Comparison of ENCODE assay signal across 8 cellular contexts in the genomic region with DNA sequence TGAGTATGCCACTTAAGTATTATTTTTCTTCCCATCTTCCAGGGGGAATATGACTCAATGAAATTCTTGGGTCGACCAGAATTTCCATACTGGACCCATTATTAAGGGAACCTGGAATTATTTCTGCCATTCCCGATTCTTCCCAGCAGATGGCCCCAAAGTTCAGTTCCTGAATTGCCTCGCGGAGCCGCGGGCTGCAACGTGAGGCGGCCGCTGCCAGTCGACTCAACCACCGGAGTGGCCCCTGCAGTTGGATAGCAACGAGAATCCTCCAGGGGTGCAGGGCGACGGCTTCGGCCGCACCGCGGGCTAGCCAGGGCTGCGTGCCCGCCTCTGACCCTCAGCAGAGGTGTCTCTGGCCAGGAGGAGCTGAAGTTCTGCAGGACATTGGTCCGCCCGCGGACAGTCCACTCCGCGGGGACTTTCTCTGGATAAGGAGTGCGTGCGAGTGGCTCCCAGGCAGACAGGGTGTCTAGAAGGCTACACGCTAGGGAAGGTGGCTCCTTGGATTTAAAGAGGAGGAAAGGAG. TPM values are rescaled to one million over a fixed set of nuclear protein-coding genes. Genes with fewer than 3 reads are reported as not detected.
DNase-seq lines count a peak whose midpoint lies in the region; ATAC-seq and TF ChIP-seq lines count a peak whose summit lies in the region.

No MANE protein-coding gene starts in this region.

- H3K4me2 ChIP-seq in MM.1S (ENCODE audit: low read depth, low read length) (peak overlapping the region; percentile 79; the same call in 1 of the 2 replicates), SU-DHL-6 (ENCODE audit: low read depth, low read length, poor library complexity, severe bottlenecking) (peak overlapping the region; percentile 42)

- peak; percentile 49 for ATAC-seq in activated naive CD8-positive, alpha-beta T cell treated with anti-CD3 and anti-CD28 coated beads, Interleukin-2, amount 10 ng/mL, durations not matched to agents 7 days and 5 days (ENCODE audit: low read depth)

- H3K27me3 ChIP-seq in MM.1S (replicated peaks; ENCODE audit: insufficient read depth, low read length) = no peaks in the 10 kb centered on the region
- H3K27me3 ChIP-seq in SU-DHL-6 (ENCODE audit: low read length) = no peaks in the 10 kb centered on the region
- H3K27me3 ChIP-seq in ovary = no peaks in the 10 kb centered on the region
- H3K27me3 ChIP-seq in thyroid gland = no peaks in the 10 kb centered on the region

- H3K9me3 ChIP-seq in MM.1S (replicated peaks; ENCODE audit: insufficient read depth, low read length) = no peaks in the 10 kb centered on the region
- no peaks in the 10 kb centered on the region for H3K9me3 ChIP-seq in SU-DHL-6 (ENCODE audit: insufficient read depth, low read length)
- H3K9me3 ChIP-seq in ovary = no peaks in the 10 kb centered on the region
- H3K9me3 ChIP-seq in thyroid gland = no peaks in the 10 kb centered on the region

- no peak overlapping the region for H3K27ac ChIP-seq in MM.1S (ENCODE audit: low read length)
- no peak overlapping the region for H3K27ac ChIP-seq in SU-DHL-6 (ENCODE audit: low read depth, low read length)
- no peak overlapping the region for H3K27ac ChIP-seq in ovary
- peak overlapping the region; percentile 93 to 95 (median 94) for H3K27ac ChIP-seq in thyroid gland

- H3K79me2 ChIP-seq in MM.1S (ENCODE audit: low read length) (no peaks in the 10 kb centered on the region), SU-DHL-6 (ENCODE audit: insufficient read depth, low read length) (no peaks in the 10 kb centered on the region)

- H3K4me1 Mint-ChIP-seq in activated naive CD8-positive, alpha-beta T cell treated with anti-CD3 and anti-CD28 coated beads, Interleukin-2, amount 10 ng/mL, durations not matched to agents 7 days and 5 days = peaks cover 32% of the 10 kb centered on the region

- 0 to 1% (median 0%) methylated on average over 28 of the region's 28 CpGs for WGBS in ovary, 3 donors
- WGBS in thyroid gland, 2 donors = 0 to 1% methylated on average over 6 to 19 of the region's 28 CpGs

- peak; percentile 59 for TF ChIP-seq CTCF in MM.1S (IDR thresholded peaks at IDR 0.05; ENCODE audit: low read length)
- peak; percentile 76 for TF ChIP-seq CTCF in SU-DHL-6 (IDR thresholded peaks at IDR 0.05; ENCODE audit: insufficient read depth, low read length, poor library complexity, severe bottlenecking)
- peak; percentile 56 to 76 (median 61) for TF ChIP-seq CTCF in ovary (IDR thresholded peaks at IDR 0.05)
- TF ChIP-seq CTCF in thyroid gland (IDR thresholded peaks at IDR 0.05) = peak; percentile 60 to 93 (median 86)

- H3K4me3 Mint-ChIP-seq in activated naive CD8-positive, alpha-beta T cell treated with anti-CD3 and anti-CD28 coated beads, Interleukin-2, amount 10 ng/mL, durations not matched to agents 7 days and 5 days = peak overlapping the region; percentile 85

- H3K9me3 Mint-ChIP-seq in activated naive CD8-positive, alpha-beta T cell treated with anti-CD3 and anti-CD28 coated beads, Interleukin-2, amount 10 ng/mL, durations not matched to agents 7 days and 5 days = no peaks in the 10 kb centered on the region

- H2AFZ ChIP-seq in MM.1S (ENCODE audit: low read length) (peak overlapping the region; percentile 80; the same call in 1 of the 2 replicates), SU-DHL-6 (ENCODE audit: low read depth, low read length, severe bottlenecking) (no peak overlapping the region)

- H3K4me1 ChIP-seq in MM.1S (ENCODE audit: low read length) = peaks cover 41% of the 10 kb centered on the region
- H3K4me1 ChIP-seq in ovary (ENCODE audit: insufficient read depth) = no peaks in the 10 kb centered on the region
- no peaks in the 10 kb centered on the region for H3K4me1 ChIP-seq in thyroid gland

- DNase-seq in SKM-1 treated with dmso at 0.1 percent for 144 hours (lab: John Stamatoyannopoulos, UW; ENCODE audit: unreplicated experiment) (peak; percentile 29), SKM-1 (lab: John Stamatoyannopoulos, UW; ENCODE audit: unreplicated experiment) (no peak), MM.1S (peak; percentile 59), cardiac septum (ENCODE audit: low spot score) (peak; percentile 91), ovary (peak; percentile 62 to 79 (median 73)), thyroid gland (peak; percentile 90 to 91)
- DNase-seq in activated naive CD8-positive, alpha-beta T cell treated with anti-CD3 and anti-CD28 coated beads, Interleukin-2, amount 10 ng/mL, durations not matched to agents 7 days and 5 days = peak; percentile 71

- intact Hi-C loops in cardiac septum (cut with DNase I) = loop anchor here (1.0 to 10.0 kb wide), 2 partner anchors 32 to 220 kb away; no protein-coding TSS in a partner anchor
- intact Hi-C loops in ovary (cut with DNase I) = loop anchor here in 2 of 4 donors (1.0 to 10.0 kb wide), 3 partner anchors 33 to 510 kb away; no protein-coding TSS in a partner anchor
- intact Hi-C loops in thyroid gland (cut with DNase I) = loop anchor here (5.0 kb wide), 1 partner anchor 212 kb away; no protein-coding TSS in a partner anchor

- H3K9me2 ChIP-seq in MM.1S (replicated peaks; ENCODE audit: insufficient read depth, low read length) (no peaks in the 10 kb centered on the region), SU-DHL-6 (replicated peaks; ENCODE audit: insufficient read depth, low read length) (no peaks in the 10 kb centered on the region)

- no peaks in the 10 kb centered on the region for H4K20me1 ChIP-seq in MM.1S (ENCODE audit: insufficient read depth, low read length)
- H4K20me1 ChIP-seq in SU-DHL-6 (ENCODE audit: low read depth, low read length) = no peaks in the 10 kb centered on the region

- H3K36me3 Mint-ChIP-seq in activated naive CD8-positive, alpha-beta T cell treated with anti-CD3 and anti-CD28 coated beads, Interleukin-2, amount 10 ng/mL, durations not matched to agents 7 days and 5 days = peaks cover 6% of the 10 kb centered on the region

- TF ChIP-seq POLR2A in ovary (IDR thresholded peaks at IDR 0.05) (no peak), thyroid gland (IDR thresholded peaks at IDR 0.05) (peak in 1 of 2 donors; percentile 80)

- H3K27me3 Mint-ChIP-seq in activated naive CD8-positive, alpha-beta T cell treated with anti-CD3 and anti-CD28 coated beads, Interleukin-2, amount 10 ng/mL, durations not matched to agents 7 days and 5 days = peaks cover 50% of the 10 kb centered on the region

- H3K4me3 ChIP-seq in MM.1S (ENCODE audit: low read length) (peak overlapping the region; percentile 62), SU-DHL-6 (ENCODE audit: insufficient read depth, low read length, poor library complexity, severe bottlenecking) (no peak overlapping the region), ovary (peak overlapping the region; percentile 38), thyroid gland (replicated peaks in 1 of 3) (peak overlapping the region; percentile 26 to 65 (median 36))

- peak overlapping the region; percentile 65 for H3K27ac Mint-ChIP-seq in activated naive CD8-positive, alpha-beta T cell treated with anti-CD3 and anti-CD28 coated beads, Interleukin-2, amount 10 ng/mL, durations not matched to agents 7 days and 5 days

- POLR2A ChIA-PET in activated naive CD8-positive, alpha-beta T cell treated with anti-CD3 and anti-CD28 coated beads, Interleukin-2, amount 10 ng/mL, durations not matched to agents 7 days and 5 days (lab: Charles Lee) = interaction anchor here (1.1 kb wide), 1 partner anchor 264 kb away, joined by 3 read pairs; no protein-coding TSS in a partner anchor

- TF ChIP-seq EP300 in ovary (IDR thresholded peaks at IDR 0.05) = no peak

- H3F3A ChIP-seq in MM.1S (ENCODE audit: insufficient read depth, low read length) (peaks cover 10% of the 10 kb centered on the region), SU-DHL-6 (ENCODE audit: insufficient read depth) (peaks cover 4% of the 10 kb centered on the region; the same call in 1 of the 2 replicates)

- H3K9ac ChIP-seq in MM.1S (ENCODE audit: low read length) (peak overlapping the region; percentile 60), SU-DHL-6 (ENCODE audit: low read length) (no peak overlapping the region)

- H3K36me3 ChIP-seq in MM.1S (replicated peaks; ENCODE audit: insufficient read depth, low read length) (no peaks in the 10 kb centered on the region), SU-DHL-6 (ENCODE audit: low read length) (no peaks in the 10 kb centered on the region), ovary (no peaks in the 10 kb centered on the region), thyroid gland (no peaks in the 10 kb centered on the region)

RNA-seq across cellular contexts. Expression of a gene that starts 0.6 kb away (rescaled TPM):
- total RNA-seq in activated naive CD8-positive, alpha-beta T cell treated with anti-CD3 and anti-CD28 coated beads, Interleukin-2, amount 10 ng/mL, durations not matched to agents 7 days and 5 days = under 1 TPM; 0.37 to 0.39 TPM
- total RNA-seq in cardiac septum (not detected), ovary (under 1 TPM in 2 of 7 donors, not detected in 5; 0.23 to 0.41 TPM), thyroid gland (100 to 1,000 TPM; 551 to 711 (median 608) TPM)
- under 1 TPM in 1 of 2 donors, not detected in 1; 0.15 TPM for polyA plus RNA-seq in ovary

RNA-seq across cellular contexts. Expression of a gene that starts 13.3 kb away (rescaled TPM):
- 10 to 100 TPM; 30.0 to 32.9 TPM for total RNA-seq in activated naive CD8-positive, alpha-beta T cell treated with anti-CD3 and anti-CD28 coated beads, Interleukin-2, amount 10 ng/mL, durations not matched to agents 7 days and 5 days
- total RNA-seq in cardiac septum = 3.0 TPM
- total RNA-seq in ovary = 10 to 100 TPM in 2 of 7 donors, 1 to 10 TPM in 5; 5.2 to 14.3 (median 7.8) TPM
- 1 to 10 TPM; 1.5 to 2.4 TPM for polyA plus RNA-seq in ovary
- 10 to 100 TPM; 13.9 to 18.1 (median 16.0) TPM for total RNA-seq in thyroid gland

Comparison
In these comparisons a context has a peak if more than half of its experiments do, and no peak if none do; other contexts are left out.
1. H3K27ac ChIP-seq: peak in thyroid gland (3 of 3); none in MM.1S (single experiment), SU-DHL-6 (single experiment) and ovary (0 of 2).
2. RNA of a gene that starts 0.6 kb away (total RNA-seq): 551 to 711 TPM in thyroid gland; 0.37 to 0.39 TPM in activated naive CD8-positive, alpha-beta T cell treated with anti-CD3 and anti-CD28 coated beads, Interleukin-2, amount 10 ng/mL, durations not matched to agents 7 days and 5 days, 0.23 to 0.41 TPM in ovary and not detected in cardiac septum (single experiment); every median in the first group is over 100 times any median in the second.
3. Peak in every context shown above with its lines, with median percentiles within 50 percentile points of each other: CTCF ChIP-seq.